Comparison of ENCODE assay signal across 8 cellular contexts in genomic region chr9:22009563-22009867, GRCh38. TPM values are rescaled to one million over a fixed set of nuclear protein-coding genes. Genes with fewer than 3 reads are reported as not detected.
DNase-seq lines count a peak whose midpoint lies in the region; ATAC-seq and TF ChIP-seq lines count a peak whose summit lies in the region.

No MANE protein-coding gene starts in this region.

- no peaks in the 10 kb centered on the region for H3K36me3 Mint-ChIP-seq in CD8-positive, alpha-beta memory T cell

- no peak for DNase-seq in CD8-positive, alpha-beta memory T cell
- no peak for DNase-seq in esophagus squamous epithelium (lab: John Stamatoyannopoulos, UW)
- no peak for DNase-seq in NCI-H1092 treated with DMSO at 0.1 percent for 48 hours (lab: John Stamatoyannopoulos, UW)
- DNase-seq in NOMO-1 (lab: John Stamatoyannopoulos, UW; ENCODE audit: unreplicated experiment in 2 of 2), result no peak
- DNase-seq in superior temporal gyrus (ENCODE audit: extremely low spot score), result no peak

- POLR2A ChIA-PET in CD8-positive, alpha-beta memory T cell (lab: Charles Lee), result interaction anchor here (2.0 kb wide), 1 partner anchor 14 kb away, joined by 13 read pairs; the partner anchor contains the start of gene CDKN2B-AS1

- no peak overlapping the region for H3K27ac ChIP-seq in CD8-positive, alpha-beta memory T cell (ENCODE audit: low read depth, low read length)
- H3K27ac ChIP-seq in esophagus squamous epithelium, result peak overlapping the region; percentile 89 to 93 (median 92)
- H3K27ac ChIP-seq in skin epidermis, result peak overlapping the region in 17 of 21 experiments; percentile 22 to 91 (median 68)

- H3K27ac Mint-ChIP-seq in CD8-positive, alpha-beta memory T cell, result peak overlapping the region in 4 of 8 donors; percentile 41 to 52 (median 46)

- 7 to 10% methylated on average over 5 of the region's 5 CpGs for WGBS in esophagus squamous epithelium, 2 donors

- TF ChIP-seq POLR2A in esophagus squamous epithelium (IDR thresholded peaks at IDR 0.05), result no peak

- peak overlapping the region; percentile 62 for H3K4me3 ChIP-seq in CD8-positive, alpha-beta memory T cell (ENCODE audit: low read length)
- peak overlapping the region; percentile 66 to 82 (median 72) for H3K4me3 ChIP-seq in esophagus squamous epithelium
- peak overlapping the region; percentile 61 to 84 (median 73) for H3K4me3 ChIP-seq in skin epidermis

- CTCF ChIA-PET in CD8-positive, alpha-beta memory T cell (lab: Charles Lee), result interaction anchor here (0.8 to 6.0 kb wide), 22 partner anchors 9 to 199 kb away, joined by 3 to 142 read pairs (median 6); no protein-coding TSS in a partner anchor

- H3K36me3 ChIP-seq in CD8-positive, alpha-beta memory T cell (ENCODE audit: insufficient read depth, low read length), result no peaks in the 10 kb centered on the region
- peaks cover 0 to 19% (median 0%) of the 10 kb centered on the region in 3 donors for H3K36me3 ChIP-seq in esophagus squamous epithelium

- H3K4me1 Mint-ChIP-seq in CD8-positive, alpha-beta memory T cell, result peaks cover 24 to 28% (median 26%) of the 10 kb centered on the region in 3 donors

- peak overlapping the region; percentile 78 to 93 (median 85) for H3K4me3 Mint-ChIP-seq in CD8-positive, alpha-beta memory T cell

- ATAC-seq in GM21528 (IDR thresholded peaks at IDR 0.05; ENCODE audit: low FRiP score, unreplicated experiment), result peak; percentile 48

- peaks cover 36 to 52% of the 10 kb centered on the region in 2 donors for H3K27me3 Mint-ChIP-seq in CD8-positive, alpha-beta memory T cell

- intact Hi-C loops in esophagus squamous epithelium (cut with DNase I), result no loop called here

- H3K9me3 ChIP-seq in CD8-positive, alpha-beta memory T cell (ENCODE audit: low read length), result no peaks in the 10 kb centered on the region
- no peaks in the 10 kb centered on the region for H3K9me3 ChIP-seq in esophagus squamous epithelium

- peak; percentile 26; the same call in 1 of the 2 replicates for TF ChIP-seq RAD21 in Ishikawa (IDR thresholded peaks at IDR 0.05; ENCODE audit: low read depth)

- peaks cover 33% of the 10 kb centered on the region for H3K27me3 ChIP-seq in CD8-positive, alpha-beta memory T cell (ENCODE audit: insufficient read depth, low read length, poor library complexity, severe bottlenecking)
- peaks cover 0 to 86% (median 17%) of the 10 kb centered on the region in 4 donors for H3K27me3 ChIP-seq in esophagus squamous epithelium

- H3K4me1 ChIP-seq in CD8-positive, alpha-beta memory T cell (ENCODE audit: insufficient read depth, low read length), result peaks cover 13% of the 10 kb centered on the region
- H3K4me1 ChIP-seq in esophagus squamous epithelium, result peaks cover 8 to 64% (median 12%) of the 10 kb centered on the region in 3 donors

- TF ChIP-seq EP300 in Ishikawa (IDR thresholded peaks at IDR 0.05; ENCODE audit: borderline replicate concordance), result 0 out of 2 replicates have a peak, but pooled peaks have one; percentile 1

- TF ChIP-seq CTCF in esophagus squamous epithelium (IDR thresholded peaks at IDR 0.05), result no peak

- H3K9me3 Mint-ChIP-seq in CD8-positive, alpha-beta memory T cell, result peaks cover 0 to 2% (median 0%) of the 10 kb centered on the region in 5 donors

TF ChIP-seq in Ishikawa, 13 proteins besides CTCF, POLR2A, EP300 and RAD21:
- TF ChIP-seq REST (IDR thresholded peaks at IDR 0.05; ENCODE audit: low read depth) (no peak), EGR1 (IDR thresholded peaks at IDR 0.05) (no peak), MAX (IDR thresholded peaks at IDR 0.05) (no peak), TEAD4 (IDR thresholded peaks at IDR 0.05) (no peak), TAF1 (IDR thresholded peaks at IDR 0.05; ENCODE audit: low read depth) (no peak), TCF12 (IDR thresholded peaks at IDR 0.05; ENCODE audit: low read depth) (no peak), CREB1 (IDR thresholded peaks at IDR 0.05; ENCODE audit: low read depth) (no peak)

RNA-seq across cellular contexts. Expression of gene CDKN2B, which starts 0.4 kb away (rescaled TPM):
- under 1 TPM in 1 of 2 experiments, not detected in 1; 0.09 TPM for total RNA-seq in CD8-positive, alpha-beta memory T cell
- polyA plus RNA-seq in CD8-positive, alpha-beta memory T cell, result 0.16 TPM
- total RNA-seq in esophagus squamous epithelium, result 100 to 1,000 TPM in 2 of 4 donors, 10 to 100 TPM in 2; 41.6 to 150 (median 87.6) TPM

RNA-seq across cellular contexts. Expression of gene CDKN2B-AS1, which starts 14.9 kb away (rescaled TPM):
- under 1 TPM; 0.58 to 0.74 TPM for total RNA-seq in CD8-positive, alpha-beta memory T cell
- not detected for polyA plus RNA-seq in CD8-positive, alpha-beta memory T cell
- 1 to 10 TPM in 2 of 4 donors, under 1 TPM in 2; 0.48 to 1.7 (median 0.80) TPM for total RNA-seq in esophagus squamous epithelium

RNA-seq across cellular contexts. Expression of gene CDKN2A, which starts 15.3 kb away (rescaled TPM):
- total RNA-seq in CD8-positive, alpha-beta memory T cell, result 1 to 10 TPM; 3.9 to 4.1 TPM
- 6.8 TPM for polyA plus RNA-seq in CD8-positive, alpha-beta memory T cell
- 10 to 100 TPM in 1 of 4 donors, 1 to 10 TPM in 3; 1.5 to 20.2 (median 7.1) TPM for total RNA-seq in esophagus squamous epithelium

Comparison
In these comparisons a context has a peak if more than half of its experiments do, and no peak if none do; other contexts are left out.
1. RNA of gene CDKN2B, which starts 0.4 kb away (total RNA-seq): 41.6 to 150 TPM in esophagus squamous epithelium; 0.09 TPM in CD8-positive, alpha-beta memory T cell; every median in the first group is over 10 times any median in the second.
2. Peak in every context shown above with its lines, with median percentiles within 50 percentile points of each other: H3K4me3 ChIP-seq.